In genomic region chr17:21286771-21287702, GRCh38 we compare ENCODE assay signal across 8 cellular contexts. TPM values are rescaled to one million over a fixed set of nuclear protein-coding genes. Genes with fewer than 3 reads are reported as not detected.
A peak's percentile ranks its signal among the peaks of the same experiment; 100 is the strongest.
DNase-seq lines count a peak whose midpoint lies in the region; ATAC-seq and TF ChIP-seq lines count a peak whose summit lies in the region.

No MANE protein-coding gene starts in this region.

- ATAC-seq in activated CD8-positive, alpha-beta T cell treated with anti-CD3 and anti-CD28 coated beads, Interleukin-2, amount 10 ng/mL, durations not matched to agents 7 days and 5 days, result no peak
- ATAC-seq in right cardiac atrium, result no peak

- peaks cover 11% of the 10 kb centered on the region for H3K4me1 ChIP-seq in right cardiac atrium (ENCODE audit: control insufficient read depth, insufficient read depth, low read length)

- peak overlapping the region; percentile 62 for H3K4me3 ChIP-seq in right cardiac atrium (ENCODE audit: low read length)

- H3K9me3 Mint-ChIP-seq in activated CD8-positive, alpha-beta T cell treated with anti-CD3 and anti-CD28 coated beads, Interleukin-2, amount 10 ng/mL, durations not matched to agents 7 days and 5 days (ENCODE audit: insufficient read depth), result no peaks in the 10 kb centered on the region

- CTCF ChIA-PET in activated CD8-positive, alpha-beta T cell treated with anti-CD3 and anti-CD28 coated beads, Interleukin-2, amount 10 ng/mL, durations not matched to agents 7 days and 5 days (lab: Charles Lee), result interaction anchor here (0.9 to 2.2 kb wide), 7 partner anchors 8 to 225 kb away, joined by 3 to 20 read pairs (median 4); partner anchors contain the start of gene DHRS7B

- no peaks in the 10 kb centered on the region for H3K9me3 ChIP-seq in right cardiac atrium (ENCODE audit: control insufficient read depth, low read length)

- no peaks in the 10 kb centered on the region for H3K27me3 Mint-ChIP-seq in activated CD8-positive, alpha-beta T cell treated with anti-CD3 and anti-CD28 coated beads, Interleukin-2, amount 10 ng/mL, durations not matched to agents 7 days and 5 days (ENCODE audit: low read depth)

- peak overlapping the region; percentile 91 for H3K27ac ChIP-seq in right cardiac atrium (ENCODE audit: low read length)

- TF ChIP-seq CTCF in GM10266 (IDR thresholded peaks at IDR 0.05; ENCODE audit: control insufficient read depth, insufficient read depth, low read depth, missing control alignments), result no peak

- peak overlapping the region; percentile 94 for H3K27ac Mint-ChIP-seq in activated CD8-positive, alpha-beta T cell treated with anti-CD3 and anti-CD28 coated beads, Interleukin-2, amount 10 ng/mL, durations not matched to agents 7 days and 5 days

- POLR2A ChIA-PET in activated CD8-positive, alpha-beta T cell treated with anti-CD3 and anti-CD28 coated beads, Interleukin-2, amount 10 ng/mL, durations not matched to agents 7 days and 5 days (lab: Charles Lee), result interaction anchor here (1.0 to 3.3 kb wide), 5 partner anchors 8 to 244 kb away, joined by 3 to 13 read pairs (median 6); partner anchors contain the start of genes NATD1 and USP22

- peak; percentile 74 for DNase-seq in DMS53 (lab: John Stamatoyannopoulos, UW)
- DNase-seq in DMS53 treated with DMSO at 0.1 percent for 48 hours (lab: John Stamatoyannopoulos, UW; ENCODE audit: unreplicated experiment), result no peak
- DNase-seq in activated CD8-positive, alpha-beta T cell treated with anti-CD3 and anti-CD28 coated beads, Interleukin-2, amount 10 ng/mL, durations not matched to agents 7 days and 5 days, result no peak
- peak in 1 of 3 donors; percentile 67 for DNase-seq in right cardiac atrium
- DNase-seq in stimulated activated CD4-positive, alpha-beta T cell treated with anti-CD3 and anti-CD28 coated beads, Interleukin-4, amount 100 ng/mL, for 1 hour, result peak; percentile 26
- no peak for DNase-seq in NCI-H524 (lab: John Stamatoyannopoulos, UW)
- DNase-seq in NCI-H1436 (lab: John Stamatoyannopoulos, UW), result no peak
- no peak for DNase-seq in GM10266 (ENCODE audit: extremely low spot score)

- peaks cover 43% of the 10 kb centered on the region for H3K4me1 Mint-ChIP-seq in activated CD8-positive, alpha-beta T cell treated with anti-CD3 and anti-CD28 coated beads, Interleukin-2, amount 10 ng/mL, durations not matched to agents 7 days and 5 days (ENCODE audit: low read depth)

- H3K4me3 Mint-ChIP-seq in activated CD8-positive, alpha-beta T cell treated with anti-CD3 and anti-CD28 coated beads, Interleukin-2, amount 10 ng/mL, durations not matched to agents 7 days and 5 days, result peak overlapping the region; percentile 90

- 51% methylated on average over 9 of the region's 9 CpGs for WGBS in right cardiac atrium

- no peaks in the 10 kb centered on the region for H3K27me3 ChIP-seq in right cardiac atrium (ENCODE audit: control insufficient read depth, insufficient read depth)

- intact Hi-C loops in right cardiac atrium (cut with DNase I), result loop anchor here (10.0 kb wide), 2 partner anchors 162 to 228 kb away; partner anchors contain the start of gene DHRS7B (in 4 of the 4)

- peaks cover 22% of the 10 kb centered on the region for H3K36me3 Mint-ChIP-seq in activated CD8-positive, alpha-beta T cell treated with anti-CD3 and anti-CD28 coated beads, Interleukin-2, amount 10 ng/mL, durations not matched to agents 7 days and 5 days (ENCODE audit: low read depth)

RNA-seq across cellular contexts. Expression of gene MAP2K3, which starts 2.5 kb away (rescaled TPM):
- 10 to 100 TPM; 57.4 to 57.8 TPM for total RNA-seq in activated CD8-positive, alpha-beta T cell treated with anti-CD3 and anti-CD28 coated beads, Interleukin-2, amount 10 ng/mL, durations not matched to agents 7 days and 5 days
- total RNA-seq in right cardiac atrium, result 10 to 100 TPM; 29.6 to 61.2 (median 41.1) TPM
- 36.8 TPM for polyA plus RNA-seq in right cardiac atrium

RNA-seq across cellular contexts. Expression of gene NATD1, which starts 33.8 kb away (rescaled TPM):
- total RNA-seq in activated CD8-positive, alpha-beta T cell treated with anti-CD3 and anti-CD28 coated beads, Interleukin-2, amount 10 ng/mL, durations not matched to agents 7 days and 5 days, result 1 to 10 TPM; 1.1 to 1.3 TPM
- total RNA-seq in right cardiac atrium, result 10 to 100 TPM in 3 of 4 donors, 1 to 10 TPM in 1; 8.1 to 15.7 (median 12.1) TPM
- polyA plus RNA-seq in right cardiac atrium, result 10.9 TPM

Comparison
In these comparisons a context has a peak if more than half of its experiments do, and no peak if none do; other contexts are left out.
1. DNase-seq: peak in DMS53 (single experiment) and stimulated activated CD4-positive, alpha-beta T cell treated with anti-CD3 and anti-CD28 coated beads, Interleukin-4, amount 100 ng/mL, for 1 hour (single experiment); none in DMS53 treated with DMSO at 0.1 percent for 48 hours (single experiment), activated CD8-positive, alpha-beta T cell treated with anti-CD3 and anti-CD28 coated beads, Interleukin-2, amount 10 ng/mL, durations not matched to agents 7 days and 5 days (single experiment), NCI-H524 (0 of 2), NCI-H1436 (single experiment) and GM10266 (single experiment).
2. RNA of gene NATD1, which starts 33.8 kb away (total RNA-seq): 8.1 to 15.7 TPM in right cardiac atrium; 1.1 to 1.3 TPM in activated CD8-positive, alpha-beta T cell treated with anti-CD3 and anti-CD28 coated beads, Interleukin-2, amount 10 ng/mL, durations not matched to agents 7 days and 5 days; every median in the first group is over 4 times any median in the second.